ENCODE assay signal across 7 cellular contexts in the genomic region with DNA sequence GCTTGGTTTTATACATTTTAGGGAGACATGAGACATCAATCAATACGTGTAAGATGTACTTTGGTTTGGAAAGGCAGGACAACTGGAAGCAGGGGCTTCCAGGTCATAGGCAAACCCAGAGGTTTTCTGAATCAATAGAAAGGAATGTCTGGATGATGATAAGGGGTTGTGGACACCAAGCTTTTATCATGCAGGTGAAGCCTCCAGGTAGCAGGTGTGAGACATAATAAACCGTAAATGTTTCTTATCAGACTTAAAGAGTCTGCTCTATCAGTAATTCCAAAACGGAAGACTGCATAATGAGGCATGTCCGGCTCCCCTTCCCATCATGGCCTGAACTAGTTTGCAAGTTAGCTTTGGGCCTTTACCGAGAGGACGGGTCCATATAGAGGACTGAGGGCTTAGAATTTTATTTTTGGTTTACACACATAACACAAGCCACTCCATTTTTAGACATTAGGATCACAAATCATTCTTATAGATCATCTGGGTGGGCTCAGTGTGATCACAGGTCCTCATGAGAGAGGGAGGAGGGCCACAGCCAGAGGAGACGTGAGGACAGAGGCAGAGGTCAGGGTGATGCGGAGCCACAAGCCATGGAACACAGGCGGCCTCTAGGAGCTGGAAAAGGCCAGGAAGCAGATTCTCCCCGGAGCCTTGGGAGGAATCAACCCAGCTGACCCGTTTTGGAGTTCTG.
"Had no signal": no experiment of that assay in that cellular context is flagged by ENCODE, and none has a peak within 500 bp of the region (broad histone marks: within the 10 kb centered on the region; RNA-seq: fewer than 3 reads in every experiment).

No MANE protein-coding gene starts in this region.

- H3K9me3 ChIP-seq: sigmoid colon, thoracic aorta had no signal

- H3K4me3 ChIP-seq: sigmoid colon, thoracic aorta had no signal

- ATAC-seq: activated CD8-positive, alpha-beta T cell treated with anti-CD3 and anti-CD28 coated beads, Interleukin-2, amount 10 ng/mL, durations not matched to agents 7 days and 5 days; T-helper 17 cell had no signal

- H3K4me1 ChIP-seq: sigmoid colon had no signal

- H3K27me3 ChIP-seq: sigmoid colon had no signal

- H3K36me3 ChIP-seq: sigmoid colon, thoracic aorta had no signal

- H3K27ac Mint-ChIP-seq: activated CD8-positive, alpha-beta T cell treated with anti-CD3 and anti-CD28 coated beads, Interleukin-2, amount 10 ng/mL, durations not matched to agents 7 days and 5 days; T-helper 17 cell had no signal

- DNase-seq: activated CD4-positive, alpha-beta T cell treated with anti-CD3 and anti-CD28 coated beads for 48 hours; activated naive CD4-positive, alpha-beta T cell; sigmoid colon; stimulated activated CD4-positive, alpha-beta T cell treated with anti-CD3 and anti-CD28 coated beads, Interleukin-1b, Interleukin-23, amount 100 ng/mL, for 48 hours; T-helper 17 cell had no signal

- H3K27ac ChIP-seq: sigmoid colon, thoracic aorta had no signal

- H3K4me3 Mint-ChIP-seq: activated CD8-positive, alpha-beta T cell treated with anti-CD3 and anti-CD28 coated beads, Interleukin-2, amount 10 ng/mL, durations not matched to agents 7 days and 5 days; T-helper 17 cell had no signal
